ENCODE assay signal across 11 cellular contexts in the genomic region with DNA sequence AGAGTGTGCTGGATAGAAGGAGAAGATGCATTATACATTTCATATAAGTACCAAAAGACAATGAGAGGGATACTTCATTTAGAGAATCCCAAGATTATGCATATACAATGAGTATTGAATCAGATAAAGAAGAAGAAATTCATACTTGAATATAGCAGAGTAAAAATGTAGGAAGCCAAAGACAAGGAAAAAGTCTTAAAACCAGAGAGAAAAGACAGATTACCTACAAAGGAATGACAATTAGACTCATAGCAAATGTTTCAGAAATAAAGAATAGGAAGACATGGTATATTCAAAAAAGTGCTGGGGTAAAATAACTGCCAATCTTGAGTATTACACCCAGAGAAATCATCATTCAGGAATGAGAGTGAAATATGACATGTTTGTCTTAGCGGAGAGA.
"Had no signal": no experiment of that assay in that cellular context is flagged by ENCODE, and none has a peak within 500 bp of the region (broad histone marks: within the 10 kb centered on the region; RNA-seq: fewer than 3 reads in every experiment).

No MANE protein-coding gene starts in this region.

- H2AFZ ChIP-seq: GM23248, GM23338 had no signal

- DNase-seq: GM23248, GOT3, H7, H9, HCEC 1CT, HFFc6 had no signal

- H3K36me3 ChIP-seq: HAP-1 had no signal

- H3K4me3 ChIP-seq: GM23248, GM23338, HAP-1 had no signal

- H3K27ac ChIP-seq: GM23248 had no signal

- FAIRE-seq: H1, H54 had no signal

- H3K9ac ChIP-seq: GM23248 had no signal

- ATAC-seq: GM23338, HCT116 had no signal

- H3K4me1 ChIP-seq: HAP-1 had no signal

- H3K4me2 ChIP-seq: GM23338 had no signal
